24 cellular contexts compared by ENCODE assay signal in genomic region chr16:85367485-85367884, GRCh38.
DNase-seq lines count a peak whose midpoint lies in the region; ATAC-seq, FAIRE-seq and TF ChIP-seq lines count a peak whose summit lies in the region.
"Had no signal": no experiment of that assay in that cellular context is flagged by ENCODE, and none has a peak within 500 bp of the region (broad histone marks: within the 10 kb centered on the region; RNA-seq: fewer than 3 reads in every experiment).

No MANE protein-coding gene starts in this region.

- H3K9me1 ChIP-seq in IMR-90 (ENCODE audit: insufficient read depth, low read length) = peaks cover 2% of the 10 kb centered on the region

- H3K9ac ChIP-seq in IMR-90 (ENCODE audit: low read depth, low read length) = no peak overlapping the region
- H3K9ac ChIP-seq in H1 (replicated peaks in 1 of 4; ENCODE audit: extremely low read depth in 1 of 4, low read depth in 3 of 4, low read length in 3 of 4) = no peak overlapping the region
- H3K9ac ChIP-seq in trophoblast cell (ENCODE audit: low read length) = no peak overlapping the region

- peaks cover 2% of the 10 kb centered on the region; the same call in 1 of the 2 replicates for H3K36me3 ChIP-seq in IMR-90 (ENCODE audit: control insufficient read depth, insufficient read depth, low read length)
- H3K36me3 ChIP-seq in H1 (ENCODE audit: control insufficient read depth in 2 of 4, insufficient read depth in 4 of 4, low read length in 3 of 4) = no peaks in the 10 kb centered on the region
- H3K36me3 ChIP-seq in trophoblast cell (ENCODE audit: control insufficient read depth in 1 of 2, insufficient read depth in 2 of 2, low read length in 2 of 2) = no peaks in the 10 kb centered on the region
- H3K36me3 ChIP-seq in testis (ENCODE audit: low read depth, missing control alignments) = no peaks in the 10 kb centered on the region
- H3K36me3 ChIP-seq: BLaER1 treated with 17β-estradiol and CSF1 and Interleukin-3, amounts not matched to agents 10 nM and 100 nM; MG63; Peyer's patch had no signal

- H3K27me3 ChIP-seq in IMR-90 (ENCODE audit: control insufficient read depth, insufficient read depth, low read length) = no peaks in the 10 kb centered on the region
- H3K27me3 ChIP-seq in H1 (replicated peaks in 1 of 4; ENCODE audit: control insufficient read depth in 3 of 4, extremely low read depth in 1 of 4, insufficient read depth in 3 of 4, low read length in 3 of 4) = peaks cover 0 to 11% (median 5%) of the 10 kb centered on the region in 4 experiments; a peak in 3 of 7 replicates
- H3K27me3 ChIP-seq in trophoblast cell (ENCODE audit: insufficient read depth, low read length) = no peaks in the 10 kb centered on the region
- no peaks in the 10 kb centered on the region for H3K27me3 ChIP-seq in testis
- H3K27me3 ChIP-seq: MG63, Peyer's patch had no signal

- peak overlapping the region; percentile 48 for H2AFZ ChIP-seq in IMR-90 (replicated peaks; ENCODE audit: low read length, poor library complexity)
- H2AFZ ChIP-seq in H1 (ENCODE audit: low read length) = no peak overlapping the region
- no peak overlapping the region for H2AFZ ChIP-seq in trophoblast cell (ENCODE audit: insufficient read depth, low read length, poor library complexity)

- H3K4me2 ChIP-seq in IMR-90 (ENCODE audit: low read depth, low read length) (no peak overlapping the region), H1 (ENCODE audit: insufficient read depth in 1 of 2, low read depth in 2 of 2, low read length in 2 of 2) (no peak overlapping the region), trophoblast cell (ENCODE audit: low read length) (no peak overlapping the region)

- no peak for DNase-seq in IMR-90
- DNase-seq in H1 (ENCODE audit: low read depth in 1 of 2, low spot score in 2 of 2) = no peak
- no peak for DNase-seq in trophoblast cell
- no peak for DNase-seq in testis
- DNase-seq in NCI-H446 treated with DMSO at 0.1 percent for 48 hours (lab: John Stamatoyannopoulos, UW) = no peak
- no peak for DNase-seq in NCI-H2081 (lab: John Stamatoyannopoulos, UW)
- no peak for DNase-seq in GM20000 (ENCODE audit: low spot score)
- DNase-seq: CD8-positive, alpha-beta memory T cell; DMS79; H9; Kasumi-1; MG63; NCI-H1092; NCI-H1436 treated with DMSO at 0.1 percent for 48 hours; NCI-H2029; NCI-H2171; NCI-H446; Peyer's patch; Right ventricle myocardium superior had no signal

- intact Hi-C loops in IMR-90 (cut with micrococcal nuclease) (no loop called here), testis (cut with DNase I; ENCODE audit: low total_unique reads) (no loop called here)

- dilution Hi-C loops in IMR-90 (cut with HindIII; ENCODE audit: low sequenced_read_pairs, unreplicated experiment) = no loop called here

- H2BK12ac ChIP-seq in H1 (ENCODE audit: low read depth, low read length) = no peak overlapping the region
- H2BK12ac ChIP-seq in trophoblast cell (ENCODE audit: low read length) = peak overlapping the region; percentile 74

- H2BK5ac ChIP-seq in IMR-90 (ENCODE audit: low read depth, low read length, poor library complexity, severe bottlenecking) (no peak overlapping the region), H1 (ENCODE audit: low read depth, low read length) (no peak overlapping the region), trophoblast cell (ENCODE audit: low read depth, low read length, poor library complexity) (peak overlapping the region; percentile 69)

- no peak overlapping the region for H3K4ac ChIP-seq in IMR-90 (ENCODE audit: low read depth, low read length)
- H3K4ac ChIP-seq in H1 (replicated peaks; ENCODE audit: insufficient read length, low read depth, low read length) = no peak overlapping the region
- peak overlapping the region; percentile 14 for H3K4ac ChIP-seq in trophoblast cell (ENCODE audit: low read depth, low read length)

- H3K4me3 ChIP-seq in IMR-90 (ENCODE audit: insufficient read depth, low read depth, low read length) = no peak overlapping the region
- no peak overlapping the region for H3K4me3 ChIP-seq in H1 (ENCODE audit: extremely low read depth in 1 of 4, insufficient read depth in 2 of 4, low read depth in 3 of 4, low read length in 4 of 4)
- no peak overlapping the region for H3K4me3 ChIP-seq in trophoblast cell (ENCODE audit: low read depth, low read length)
- no peak overlapping the region for H3K4me3 ChIP-seq in testis
- H3K4me3 ChIP-seq: BLaER1 treated with 17β-estradiol and CSF1 and Interleukin-3, amounts not matched to agents 10 nM and 100 nM; MG63; Peyer's patch; SK-N-MC had no signal

- no peaks in the 10 kb centered on the region for H3K23me2 ChIP-seq in H1 (ENCODE audit: low read depth, low read length)

- H4K20me1 ChIP-seq in IMR-90 (ENCODE audit: insufficient read depth, low read length) = peaks cover 61% of the 10 kb centered on the region
- peaks cover 9 to 12% of the 10 kb centered on the region in 2 experiments for H4K20me1 ChIP-seq in H1 (replicated peaks in 1 of 2; ENCODE audit: control insufficient read depth in 1 of 2, insufficient read depth in 2 of 2, low read length in 2 of 2)

- H3K79me2 ChIP-seq in H1 (ENCODE audit: control insufficient read depth in 1 of 2, insufficient read depth in 2 of 2, low read length in 2 of 2) (no peaks in the 10 kb centered on the region), trophoblast cell (ENCODE audit: control insufficient read depth, insufficient read depth, low read length, poor library complexity) (peaks cover 17% of the 10 kb centered on the region)

- H3K56ac ChIP-seq in IMR-90 (ENCODE audit: extremely low read depth, insufficient read depth, low read length) (no peak overlapping the region), H1 (replicated peaks; ENCODE audit: insufficient read length, low read depth, low read length) (no peak overlapping the region)

- no peak for TF ChIP-seq EP300 in H1 (IDR thresholded peaks at IDR 0.05; ENCODE audit: borderline replicate concordance in 1 of 2, low read depth in 2 of 2, low read length in 2 of 2)

- peaks cover 5 to 55% of the 10 kb centered on the region in 2 experiments; a peak in 3 of 4 replicates for H3K79me1 ChIP-seq in IMR-90 (ENCODE audit: low read depth in 1 of 2, low read length in 2 of 2)
- 0 out of 2 replicates have a peak, but pooled peaks cover 2% of the 10 kb centered on the region for H3K79me1 ChIP-seq in H1 (ENCODE audit: low read depth, low read length)
- peaks cover 50% of the 10 kb centered on the region for H3K79me1 ChIP-seq in trophoblast cell (ENCODE audit: low read length)

- H3K4me1 ChIP-seq in IMR-90 (ENCODE audit: control insufficient read depth, insufficient read depth, low read length) = peaks cover 16% of the 10 kb centered on the region
- peaks cover 8 to 20% (median 16%) of the 10 kb centered on the region in 4 experiments for H3K4me1 ChIP-seq in H1 (replicated peaks in 1 of 4; ENCODE audit: control insufficient read depth in 3 of 4, insufficient read depth in 4 of 4, low read length in 3 of 4)
- H3K4me1 ChIP-seq in trophoblast cell (ENCODE audit: control insufficient read depth in 1 of 2, insufficient read depth in 2 of 2, low read length in 2 of 2) = peaks cover 47% of the 10 kb centered on the region in 2 experiments
- peaks cover 92% of the 10 kb centered on the region for H3K4me1 ChIP-seq in testis

- no peak for TF ChIP-seq CTCF in IMR-90 (conservative IDR thresholded peaks at IDR 0.05; ENCODE audit: low read depth, low read length)
- no peak for TF ChIP-seq CTCF in H1 (IDR thresholded peaks at IDR 0.05; ENCODE audit: control extremely low read depth in 1 of 3, insufficient read depth in 1 of 3, low read depth in 1 of 3, low read length in 3 of 3)
- TF ChIP-seq CTCF in testis (IDR thresholded peaks at IDR 0.05) = no peak
- TF ChIP-seq CTCF in GM20000 (IDR thresholded peaks at IDR 0.05; ENCODE audit: extremely low read depth, missing control alignments) = no peak

- H3K27ac ChIP-seq in IMR-90 (ENCODE audit: insufficient read depth, low read length) (no peak overlapping the region), H1 (ENCODE audit: low read depth, low read length) (no peak overlapping the region), trophoblast cell (ENCODE audit: low read depth, low read length) (peak overlapping the region; percentile 96), testis (peak overlapping the region; percentile 59 to 74)
- H3K27ac ChIP-seq: BLaER1 treated with 17β-estradiol and CSF1 and Interleukin-3, amounts not matched to agents 10 nM and 100 nM; Peyer's patch had no signal

- no peak overlapping the region for H2BK15ac ChIP-seq in IMR-90 (ENCODE audit: low read depth, low read length)
- H2BK15ac ChIP-seq in H1 (ENCODE audit: low read length) = no peak overlapping the region

- POLR2A ChIA-PET in IMR-90 (lab: Charles Lee; ENCODE audit: unreplicated experiment) = interaction anchor here (0.5 to 0.6 kb wide), 2 partner anchors 13 to 1705 kb away, joined by 4 to 5 read pairs; no protein-coding TSS in a partner anchor
- POLR2A ChIA-PET in H1 (lab: Charles Lee; ENCODE audit: partially characterized antibody) = no interaction called here

- no peak overlapping the region for H4K5ac ChIP-seq in IMR-90 (ENCODE audit: low read depth, low read length)
- no peak overlapping the region for H4K5ac ChIP-seq in H1 (ENCODE audit: insufficient read length, low read depth, low read length)

- in situ Hi-C loops in IMR-90 (cut with MboI; ENCODE audit: low sequenced_read_pairs) = no loop called here

- H2BK20ac ChIP-seq in IMR-90 (ENCODE audit: low read depth, low read length) (no peak overlapping the region), H1 (ENCODE audit: low read length) (no peak overlapping the region)

- TF ChIP-seq POLR2A in IMR-90 (IDR thresholded peaks at IDR 0.05; ENCODE audit: low read depth, low read length) (no peak), H1 (IDR thresholded peaks at IDR 0.05; ENCODE audit: control extremely low read depth in 1 of 2, low read depth in 2 of 2, low read length in 2 of 2) (no peak), testis (IDR thresholded peaks at IDR 0.05) (no peak)

- H4K91ac ChIP-seq in IMR-90 (ENCODE audit: insufficient read depth, low read depth, low read length) = no peak overlapping the region
- H4K91ac ChIP-seq in H1 (replicated peaks; ENCODE audit: insufficient read length, low read length) = no peak overlapping the region
- H4K91ac ChIP-seq in trophoblast cell (ENCODE audit: low read depth, low read length) = peak overlapping the region; percentile 98

- no TSS peak for BruUV-seq in IMR-90 (replicated peaks; lab: Mats Ljungman, UMichigan)

- no peak overlapping the region for H2AK5ac ChIP-seq in IMR-90 (ENCODE audit: low read depth, low read length)
- no peak overlapping the region for H2AK5ac ChIP-seq in H1 (ENCODE audit: low read depth, low read length)
- H2AK5ac ChIP-seq in trophoblast cell (ENCODE audit: low read length) = peak overlapping the region; percentile 75

- peaks cover 3% of the 10 kb centered on the region; the same call in 1 of the 2 replicates for H3K9me3 ChIP-seq in IMR-90 (ENCODE audit: control insufficient read depth, insufficient read depth, low read length)
- H3K9me3 ChIP-seq in H1 (ENCODE audit: insufficient read depth in 2 of 2, low read depth in 1 of 2, low read length in 1 of 2) = no peaks in the 10 kb centered on the region
- peaks cover 4% of the 10 kb centered on the region for H3K9me3 ChIP-seq in trophoblast cell (ENCODE audit: insufficient read depth, low read depth, low read length)
- H3K9me3 ChIP-seq in testis = no peaks in the 10 kb centered on the region
- H3K9me3 ChIP-seq: BLaER1 treated with 17β-estradiol and CSF1 and Interleukin-3, amounts not matched to agents 10 nM and 100 nM; MG63 had no signal

- H2BK120ac ChIP-seq in IMR-90 (ENCODE audit: low read depth, low read length) (no peak overlapping the region), H1 (replicated peaks; ENCODE audit: low read depth, low read length) (no peak overlapping the region), trophoblast cell (ENCODE audit: insufficient read depth, low read length, poor library complexity) (peak overlapping the region; percentile 83)

- WGBS in IMR-90 (ENCODE audit: extremely low coverage in 2 of 2, insufficient read length in 1 of 2), 2 experiments = 97% methylated on average over 5 of the region's 12 CpGs; no CpG with 5 or more reads in 1 of the 2 experiments
- 95% methylated on average over 11 of the region's 12 CpGs; no CpG with 5 or more reads in 1 of the 2 experiments for WGBS in H1 (ENCODE audit: extremely low coverage in 1 of 2, insufficient coverage in 1 of 2, insufficient read length in 1 of 2, insufficient replicate concordance in 2 of 2, low coverage in 1 of 2, low lambda C conversion rate in 2 of 2, missing lambda C conversion rate in 1 of 2), 2 experiments
- WGBS in trophoblast cell (ENCODE audit: extremely low coverage, insufficient coverage, insufficient read length) = no CpG with 5 or more reads among the region's 12 CpGs
- WGBS in testis, 2 donors = 92 to 93% methylated on average over 12 of the region's 12 CpGs

- H3K14ac ChIP-seq in IMR-90 (replicated peaks; ENCODE audit: low read depth, low read length) (no peak overlapping the region), H1 (ENCODE audit: insufficient read length) (no peak overlapping the region), trophoblast cell (ENCODE audit: low read length) (peak overlapping the region; percentile 63)

- no peak overlapping the region for H4K12ac ChIP-seq in trophoblast cell (ENCODE audit: low read depth, low read length)

- H3K18ac ChIP-seq in IMR-90 (ENCODE audit: low read depth, low read length) (no peak overlapping the region), H1 (ENCODE audit: extremely low read depth, low read length) (no peak overlapping the region), trophoblast cell (ENCODE audit: low read length) (peak overlapping the region; percentile 58)

- no peak overlapping the region for H4K8ac ChIP-seq in IMR-90 (ENCODE audit: low read depth in 2 of 2, low read length in 2 of 2)
- H4K8ac ChIP-seq in H1 (ENCODE audit: extremely low read depth, insufficient read depth, low read length) = no peak overlapping the region; the same call in 1 of the 2 replicates
- peak overlapping the region; percentile 61 for H4K8ac ChIP-seq in trophoblast cell (ENCODE audit: low read depth, low read length)

- no peak for FAIRE-seq in H1 (lab: Jason Lieb, UNC)
- FAIRE-seq: A204.1, D721Med had no signal

- H3K23ac ChIP-seq in IMR-90 (ENCODE audit: low read depth, low read length) = no peak overlapping the region
- no peak overlapping the region for H3K23ac ChIP-seq in H1 (ENCODE audit: insufficient read length)
- H3K23ac ChIP-seq in trophoblast cell (ENCODE audit: low read length) = no peak overlapping the region

- TF ChIP-seq RAD21 in IMR-90 (IDR thresholded peaks at IDR 0.05; ENCODE audit: low read length) = no peak
- TF ChIP-seq RAD21 in H1 (IDR thresholded peaks at IDR 0.05 in 1 of 2, conservative IDR thresholded peaks at IDR 0.05 in 1 of 2; ENCODE audit: low read depth in 2 of 2, low read length in 2 of 2) = no peak

- ATAC-seq in IMR-90 (ENCODE audit: low read depth) (no peak), HG03432 (IDR thresholded peaks at IDR 0.05; ENCODE audit: unreplicated experiment) (no peak)

- CTCF ChIA-PET in IMR-90 (lab: Yijun Ruan, JAX) = no interaction called here
- CTCF ChIA-PET in H1 (lab: Charles Lee; ENCODE audit: partially characterized antibody) = interaction anchor here (0.5 to 12.5 kb wide), 13 partner anchors 15 to 249 kb away, joined by 3 to 177 read pairs (median 5); no protein-coding TSS in a partner anchor

- H2AK9ac ChIP-seq in IMR-90 (replicated peaks; ENCODE audit: low read depth, low read length, poor library complexity) = peak overlapping the region; percentile 63

Comparison
In these comparisons a context has a peak if more than half of its experiments do, and no peak if none do; other contexts are left out.
1. H3K27ac ChIP-seq: peak in trophoblast cell (single experiment) and testis (2 of 2); none in IMR-90 (single experiment) and H1 (single experiment).